Comparison of ENCODE assay signal across 8 cellular contexts in the genomic region with DNA sequence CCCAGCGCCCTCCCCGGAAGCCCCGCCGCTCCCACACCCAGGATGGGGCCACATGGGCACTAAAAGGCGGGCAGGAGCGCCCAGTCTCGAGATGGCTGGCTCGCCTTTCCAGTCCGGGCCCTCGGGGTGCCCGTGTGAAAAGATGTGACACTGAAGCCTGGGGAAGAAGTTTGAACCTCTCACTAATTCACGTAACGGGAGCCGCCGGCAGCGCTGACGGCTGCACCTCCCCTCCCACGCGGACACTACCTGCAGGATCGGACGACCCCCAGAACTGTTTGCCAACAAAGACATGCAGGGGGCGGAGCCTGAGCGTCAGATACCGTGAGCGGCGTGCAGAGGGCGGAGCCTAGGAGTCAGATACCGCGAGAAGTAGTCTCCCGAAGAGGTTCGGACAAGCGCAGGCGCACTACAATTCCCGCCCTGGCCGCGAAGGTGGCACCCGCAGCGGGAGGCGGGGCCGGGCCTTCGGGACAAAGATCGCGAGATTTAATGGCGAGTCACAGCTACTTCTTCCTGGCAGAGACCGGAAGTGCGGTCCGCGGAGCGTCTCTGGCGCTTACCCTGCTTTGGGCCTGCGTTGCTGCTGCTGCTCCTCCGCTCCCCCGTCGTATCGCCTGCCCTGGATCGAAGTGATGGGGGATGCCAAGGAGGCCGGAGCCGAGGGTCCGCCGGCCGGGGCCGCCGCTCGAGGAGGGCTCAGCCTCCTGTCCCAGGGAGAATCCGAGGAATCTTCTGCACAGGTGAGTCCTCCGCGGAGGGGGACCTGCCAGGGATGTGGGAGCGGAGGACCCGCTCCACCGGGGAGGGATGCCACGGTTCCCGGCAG. TPM values are rescaled to one million over a fixed set of nuclear protein-coding genes. Genes with fewer than 3 reads are reported as not detected.
DNase-seq lines count a peak whose midpoint lies in the region; ATAC-seq and TF ChIP-seq lines count a peak whose summit lies in the region.

EDRF1 (plus strand) TSS at position 537 of the 829 bp plus-strand sequence; CDS start at position 636, 99 bp downstream.

- peak within 1 kb of the TSS; percentile 95 for H3K27ac Mint-ChIP-seq in T-helper 17 cell

- peaks cover 8% of the 10 kb centered on the region for H3K36me3 Mint-ChIP-seq in T-helper 17 cell (ENCODE audit: low read depth)

- peak within 1 kb of the TSS; percentile 90 to 91 for H3K27ac ChIP-seq in prostate gland
- peak within 1 kb of the TSS; percentile 74 for H3K27ac ChIP-seq in urinary bladder (ENCODE audit: low read depth)

- WGBS in prostate gland, result under 1% methylated on average over 68 of the region's 72 CpGs
- under 1% methylated on average over 72 of the region's 72 CpGs for WGBS in urinary bladder

- H3K4me3 ChIP-seq in prostate gland (peak within 1 kb of the TSS; percentile 76 to 86), urinary bladder (ENCODE audit: low read depth, low read length) (peak within 1 kb of the TSS; percentile 86)

- H3K36me3 ChIP-seq in prostate gland, result no peaks in the 10 kb centered on the region
- H3K36me3 ChIP-seq in urinary bladder (ENCODE audit: insufficient read depth), result peaks cover 3% of the 10 kb centered on the region

- ATAC-seq in HG02885 (IDR thresholded peaks at IDR 0.05; ENCODE audit: poor library complexity, unreplicated experiment), result peak; percentile 92
- peak; percentile 96 for ATAC-seq in T-helper 17 cell
- peak; percentile 100 for ATAC-seq in left ventricle myocardium superior

- H3K4me1 Mint-ChIP-seq in T-helper 17 cell, result peaks cover 13% of the 10 kb centered on the region

- H3K4me1 ChIP-seq in prostate gland (replicated peaks), result no peaks in the 10 kb centered on the region
- no peaks in the 10 kb centered on the region for H3K4me1 ChIP-seq in urinary bladder (ENCODE audit: insufficient read depth)

- peak within 1 kb of the TSS; percentile 95 for H3K4me3 Mint-ChIP-seq in T-helper 17 cell

- H3K9me3 ChIP-seq in T-helper 17 cell (ENCODE audit: control insufficient read depth, low read length, poor library complexity, severe bottlenecking) (no peaks in the 10 kb centered on the region), prostate gland (no peaks in the 10 kb centered on the region)

- no peaks in the 10 kb centered on the region for H3K27me3 Mint-ChIP-seq in T-helper 17 cell

- H3K27me3 ChIP-seq in prostate gland (replicated peaks; ENCODE audit: insufficient read depth), result no peaks in the 10 kb centered on the region

- TF ChIP-seq POLR2A in GM15510 (IDR thresholded peaks at IDR 0.05; ENCODE audit: borderline replicate concordance, extremely low read depth, insufficient read length) (peak; percentile 95), prostate gland (IDR thresholded peaks at IDR 0.05) (peak; percentile 80)

- DNase-seq in NCI-H1694 treated with DMSO at 0.1 percent for 48 hours (lab: John Stamatoyannopoulos, UW) (peak; percentile 89), T-helper 17 cell (peak; percentile 97 to 99 (median 99)), amygdala (lab: John Stamatoyannopoulos, UW) (peak; percentile 73 to 99 (median 97)), left ventricle myocardium superior (peak; percentile 99), prostate gland (ENCODE audit: low spot score) (peak; percentile 98)

- TF ChIP-seq CTCF in prostate gland (IDR thresholded peaks at IDR 0.05), result peak in 2 of 4 experiments; percentile 13 to 30

- intact Hi-C loops in left ventricle myocardium superior (cut with micrococcal nuclease), result loop anchor here (10.0 kb wide), 1 partner anchor 105 kb away; the partner anchor contains the start of genes BCCIP and UROS
- intact Hi-C loops in prostate gland (cut with DNase I), result no loop called here

RNA-seq across cellular contexts. Expression of gene EDRF1, which starts in this region (rescaled TPM):
- total RNA-seq in T-helper 17 cell (10 to 100 TPM; 33.5 to 51.1 TPM), left ventricle myocardium superior (9.9 TPM), prostate gland (10 to 100 TPM; 18.9 to 49.6 TPM), urinary bladder (58.6 TPM)
- 13.3 TPM for polyA plus RNA-seq in urinary bladder

Comparison
In these comparisons a context has a peak if more than half of its experiments do, and no peak if none do; other contexts are left out.
1. Peak in every context shown above with its lines: DNase-seq, ATAC-seq, H3K4me3 ChIP-seq and H3K27ac ChIP-seq.